In genomic region chr7:1693991-1694524, GRCh38 we compare ENCODE assay signal across 10 cellular contexts. TPM values are rescaled to one million over a fixed set of nuclear protein-coding genes. Genes with fewer than 3 reads are reported as not detected.
DNase-seq lines count a peak whose midpoint lies in the region; FAIRE-seq and TF ChIP-seq lines count a peak whose summit lies in the region.
"Had no signal": no experiment of that assay in that cellular context is flagged by ENCODE, and none has a peak within 500 bp of the region (broad histone marks: within the 10 kb centered on the region; RNA-seq: fewer than 3 reads in every experiment).

No MANE protein-coding gene starts in this region.

- TF ChIP-seq CTCF in HEK293 (tag by site-specific recombination; IDR thresholded peaks at IDR 0.05) (no peak), Peyer's patch (IDR thresholded peaks at IDR 0.05) (no peak)

- no peak for TF ChIP-seq POLR2A in Peyer's patch (IDR thresholded peaks at IDR 0.05)

- H3K4me1 ChIP-seq in HEK293 (ENCODE audit: control insufficient read depth, insufficient read depth, low read length) (no peaks in the 10 kb centered on the region), Peyer's patch (no peaks in the 10 kb centered on the region)
- H3K4me1 ChIP-seq: foreskin keratinocyte had no signal

- CTCF ChIA-PET in HEK293 (lab: Yijun Ruan, JAX) = interaction anchor here (0.6 kb wide), 2 partner anchors 119 to 136 kb away, joined by 3 read pairs; no protein-coding TSS in a partner anchor

- POLR2A ChIA-PET in HEK293 (lab: Yijun Ruan, JAX) = no interaction called here

- H3K36me3 ChIP-seq in HEK293 (ENCODE audit: control insufficient read depth in 2 of 2, insufficient read depth in 1 of 2, low read length in 2 of 2) = no peaks in the 10 kb centered on the region
- H3K36me3 ChIP-seq in Peyer's patch = no peaks in the 10 kb centered on the region

- DNase-seq in Peyer's patch (peak in 2 of 3 donors; percentile 28 to 40), frontal cortex (ENCODE audit: low spot score in 2 of 2) (peak; percentile 22 to 54), putamen (ENCODE audit: low spot score) (peak; percentile 74), NCI-H187 treated with DMSO at 0.1 percent for 48 hours (lab: John Stamatoyannopoulos, UW) (no peak), NCI-H524 treated with DMSO at 0.1 percent for 48 hours (lab: John Stamatoyannopoulos, UW) (no peak), HCEC 1CT (no peak)
- no peak for DNase-seq in stimulated activated CD4-positive, alpha-beta T cell treated with anti-CD3 and anti-CD28 coated beads, Interleukin-4, amount 100 ng/mL, for 1 hour
- DNase-seq: foreskin keratinocyte had no signal

- H3K27ac ChIP-seq in HEK293 (ENCODE audit: extremely low read depth, low read depth, low read length) (no peak overlapping the region), Peyer's patch (no peak overlapping the region)
- H3K27ac ChIP-seq: foreskin keratinocyte had no signal

- H3K27me3 ChIP-seq in Peyer's patch = no peaks in the 10 kb centered on the region

- H3K4me3 ChIP-seq in HEK293 (ENCODE audit: low read depth, low read length) (no peak overlapping the region), Peyer's patch (no peak overlapping the region)

- H3K9me3 ChIP-seq in HEK293 (ENCODE audit: control insufficient read depth, insufficient read depth, low read depth, low read length) = no peaks in the 10 kb centered on the region
- no peaks in the 10 kb centered on the region for H3K9me3 ChIP-seq in Peyer's patch

- no peak for FAIRE-seq in frontal cortex (lab: Jason Lieb, UNC)
- FAIRE-seq: GM18507 had no signal

TF ChIP-seq in HEK293, 187 proteins besides CTCF, POLR2A, EP300 and RAD21:
- peak; percentile 38; the same call in 1 of the 2 replicates for TF ChIP-seq ZFHX2 (tag by site-specific recombination; conservative IDR thresholded peaks at IDR 0.05)
- no peak for TF ChIP-seq HOXD13 (CRISPR knock-in tag; IDR thresholded peaks at IDR 0.05; ENCODE audit: borderline replicate concordance)
- TF ChIP-seq GLIS1 (tag by site-specific recombination; IDR thresholded peaks at IDR 0.05) = peak; percentile 50; the same call in 1 of the 2 replicates
- no peak for TF ChIP-seq ZNF114 (tag by site-specific recombination; IDR thresholded peaks at IDR 0.05)
- TF ChIP-seq ZNF629 (tag by site-specific recombination; IDR thresholded peaks at IDR 0.05) = peak; percentile 85
- TF ChIP-seq SETDB1 (IDR thresholded peaks at IDR 0.05; ENCODE audit: insufficient read length, low read length) = no peak
- TF ChIP-seq ZIC2 (tag by site-specific recombination; IDR thresholded peaks at IDR 0.05) = peak; percentile 78
- peak; percentile 83 for TF ChIP-seq ZBTB21 (tag by site-specific recombination; IDR thresholded peaks at IDR 0.05)

RNA-seq across cellular contexts. Expression of gene ELFN1, which starts 24.0 kb away (rescaled TPM):
- total RNA-seq in Peyer's patch (under 1 TPM in 1 of 4 donors, not detected in 3; 0.80 TPM), frontal cortex (5.7 TPM)
- total RNA-seq: foreskin keratinocyte had no signal

Comparison
In these comparisons a context has a peak if more than half of its experiments do, and no peak if none do; other contexts are left out.
1. DNase-seq: peak in Peyer's patch (2 of 3), frontal cortex (2 of 2) and putamen (single experiment); none in NCI-H187 treated with DMSO at 0.1 percent for 48 hours (single experiment), stimulated activated CD4-positive, alpha-beta T cell treated with anti-CD3 and anti-CD28 coated beads, Interleukin-4, amount 100 ng/mL, for 1 hour (single experiment), NCI-H524 treated with DMSO at 0.1 percent for 48 hours (single experiment) and HCEC 1CT (single experiment).